25 cellular contexts compared by ENCODE assay signal in the genomic region with DNA sequence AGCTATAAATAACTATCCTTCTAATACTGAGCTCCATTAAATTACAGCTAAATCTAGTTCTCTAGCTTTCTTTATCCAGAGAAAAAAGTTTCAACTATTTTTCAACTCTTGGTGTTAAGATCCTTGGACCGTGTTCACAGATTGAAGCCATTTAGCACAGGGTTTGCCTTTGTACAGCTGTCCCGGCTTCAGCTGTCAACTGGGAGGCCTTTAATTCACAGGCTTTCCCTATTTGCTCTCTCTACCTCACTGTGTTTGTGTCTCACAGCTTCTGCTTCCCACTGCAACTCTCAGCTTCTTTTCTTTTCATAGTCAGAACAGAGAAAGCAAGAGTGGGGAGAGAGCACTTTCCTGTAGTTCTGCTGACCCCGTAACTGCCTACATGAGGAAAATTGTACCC.
"Had no signal": no experiment of that assay in that cellular context is flagged by ENCODE, and none has a peak within 500 bp of the region (broad histone marks: within the 10 kb centered on the region; RNA-seq: fewer than 3 reads in every experiment).

No MANE protein-coding gene starts in this region.

- H3K36me3 ChIP-seq: colonic mucosa, heart right ventricle, neutrophil, pancreas, right lobe of liver, stomach, suprapubic skin, tibial nerve, WERI-Rb-1 had no signal

- H3K27ac Mint-ChIP-seq: activated CD4-positive, alpha-beta T cell treated with anti-CD3 and anti-CD28 coated beads, Interleukin-2, amount 10 ng/mL, durations not matched to agents 7 days and 5 days; activated CD8-positive, alpha-beta T cell treated with anti-CD3 and anti-CD28 coated beads, Interleukin-2, amount 10 ng/mL, durations not matched to agents 7 days and 5 days; activated naive CD4-positive, alpha-beta T cell treated with anti-CD3 and anti-CD28 coated beads, Interleukin-2, amount 50 U/mL, for 24 hours; activated T-helper 1 cell treated with anti-CD3 and anti-CD28 coated beads, Interleukin-12 subunit alpha, Interleukin-12 subunit beta, Interleukin-2, Interleukin-4 antibody, amounts not matched to agents 30 ng/mL and 10 ng/mL and 1 ng/mL, durations not matched to agents 14 hours and 24 hours and 36 hours; mesothelial cell of epicardium; stimulated activated memory B cell treated with anti-CD40 and anti-IgM and Interleukin-4, amounts not matched to agents 10 μg/mL and 1 μg/mL and 100 μg/mL, for 72 hours had no signal

- H3K4me3 ChIP-seq: colonic mucosa, heart right ventricle, lung, pancreas, right lobe of liver, stomach, suprapubic skin, tibial nerve had no signal

- H3K36me3 Mint-ChIP-seq: activated naive CD4-positive, alpha-beta T cell treated with anti-CD3 and anti-CD28 coated beads, Interleukin-2, amount 50 U/mL, for 24 hours; mesothelial cell of epicardium; stimulated activated memory B cell treated with anti-CD40 and anti-IgM and Interleukin-4, amounts not matched to agents 10 μg/mL and 1 μg/mL and 100 μg/mL, for 72 hours had no signal

- H3K27ac ChIP-seq: colonic mucosa, neutrophil, pancreas, right lobe of liver, stomach, suprapubic skin, WERI-Rb-1 had no signal

- H3K9me3 ChIP-seq: colonic mucosa, neutrophil, pancreas, right lobe of liver, stomach, suprapubic skin, tibial nerve had no signal

- H3K27me3 Mint-ChIP-seq: activated CD4-positive, alpha-beta T cell treated with anti-CD3 and anti-CD28 coated beads, Interleukin-2, amount 10 ng/mL, durations not matched to agents 7 days and 5 days had no signal

- H3K4me3 Mint-ChIP-seq: activated CD4-positive, alpha-beta T cell treated with anti-CD3 and anti-CD28 coated beads, Interleukin-2, amount 10 ng/mL, durations not matched to agents 7 days and 5 days; activated CD8-positive, alpha-beta T cell treated with anti-CD3 and anti-CD28 coated beads, Interleukin-2, amount 10 ng/mL, durations not matched to agents 7 days and 5 days; activated naive CD4-positive, alpha-beta T cell treated with anti-CD3 and anti-CD28 coated beads, Interleukin-2, amount 50 U/mL, for 24 hours; activated T-helper 1 cell treated with anti-CD3 and anti-CD28 coated beads, Interleukin-12 subunit alpha, Interleukin-12 subunit beta, Interleukin-2, Interleukin-4 antibody, amounts not matched to agents 30 ng/mL and 10 ng/mL and 1 ng/mL, durations not matched to agents 14 hours and 24 hours and 36 hours; central memory CD8-positive, alpha-beta T cell; mesothelial cell of epicardium; stimulated activated memory B cell treated with anti-CD40 and anti-IgM and Interleukin-4, amounts not matched to agents 10 μg/mL and 1 μg/mL and 100 μg/mL, for 72 hours had no signal

- H3K4me1 Mint-ChIP-seq: activated CD4-positive, alpha-beta T cell treated with anti-CD3 and anti-CD28 coated beads, Interleukin-2, amount 10 ng/mL, durations not matched to agents 7 days and 5 days; activated naive CD4-positive, alpha-beta T cell treated with anti-CD3 and anti-CD28 coated beads, Interleukin-2, amount 50 U/mL, for 24 hours; central memory CD8-positive, alpha-beta T cell; stimulated activated memory B cell treated with anti-CD40 and anti-IgM and Interleukin-4, amounts not matched to agents 10 μg/mL and 1 μg/mL and 100 μg/mL, for 72 hours had no signal

- H3K9me3 Mint-ChIP-seq: activated naive CD4-positive, alpha-beta T cell treated with anti-CD3 and anti-CD28 coated beads, Interleukin-2, amount 50 U/mL, for 24 hours; activated T-helper 1 cell treated with anti-CD3 and anti-CD28 coated beads, Interleukin-12 subunit alpha, Interleukin-12 subunit beta, Interleukin-2, Interleukin-4 antibody, amounts not matched to agents 30 ng/mL and 10 ng/mL and 1 ng/mL, durations not matched to agents 14 hours and 24 hours and 36 hours; central memory CD8-positive, alpha-beta T cell; stimulated activated memory B cell treated with anti-CD40 and anti-IgM and Interleukin-4, amounts not matched to agents 10 μg/mL and 1 μg/mL and 100 μg/mL, for 72 hours had no signal

- DNase-seq: activated CD4-positive, alpha-beta T cell treated with anti-CD3 and anti-CD28 coated beads, Interleukin-2, amount 10 ng/mL, durations not matched to agents 7 days and 5 days; activated CD4-positive, CD25-positive, alpha-beta regulatory T cell treated with anti-CD3 and anti-CD28 coated beads, Interleukin-2, amount 50 U/mL, for 72 hours; activated CD8-positive, alpha-beta T cell treated with anti-CD3 and anti-CD28 coated beads, Interleukin-2, amount 10 ng/mL, durations not matched to agents 7 days and 5 days; activated gamma-delta T cell treated with Interleukin-2 at 50 U/mL for 16 hours; aorta; colonic mucosa; islet precursor cell; left cardiac atrium; pancreas; right lobe of liver; small intestine; stimulated activated CD4-positive, alpha-beta T cell treated with anti-CD3 and anti-CD28 coated beads, Interleukin-15, amount 100 ng/mL, for 24 hours; stomach; T-helper 1 cell; WERI-Rb-1 had no signal

- H3K4me1 ChIP-seq: colonic mucosa, pancreas, suprapubic skin, tibial nerve had no signal

- H3K27me3 ChIP-seq: colonic mucosa, heart right ventricle, neutrophil, pancreas, right lobe of liver, stomach, suprapubic skin, tibial nerve had no signal
